ENCODE assay signal across 3 cellular contexts in genomic region chr21:40041446-40041845, GRCh38.
"Had no signal": no experiment of that assay in that cellular context is flagged by ENCODE, and none has a peak within 500 bp of the region (broad histone marks: within the 10 kb centered on the region; RNA-seq: fewer than 3 reads in every experiment).

No MANE protein-coding gene starts in this region.

- ATAC-seq: GM12878 had no signal

- DNase-seq: GDM1, GF-D8 had no signal

- H3K4me3 ChIP-seq: GM12878 had no signal
